Comparison of ENCODE assay signal across 1 cellular context in the genomic region with DNA sequence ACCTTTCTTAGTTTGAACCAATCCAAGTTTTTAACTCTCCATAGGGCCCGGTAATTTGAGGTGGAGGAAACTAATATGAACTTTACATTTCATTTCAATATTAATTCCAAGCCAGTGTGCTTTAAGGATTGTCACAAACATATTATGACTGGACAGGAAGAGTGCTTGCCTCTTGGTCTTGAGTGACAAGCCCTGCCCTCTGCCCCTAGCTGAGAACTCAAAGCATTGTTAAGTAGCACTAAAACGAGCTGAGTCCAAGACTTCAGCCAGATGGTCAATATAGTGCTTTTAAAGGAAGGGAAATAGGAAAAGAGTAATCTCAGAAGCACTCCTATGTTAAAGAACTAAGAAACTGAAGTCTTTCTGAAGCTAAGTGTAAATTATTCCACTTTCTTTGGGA.
TF ChIP-seq lines count a peak whose summit lies in the region.

No MANE protein-coding gene starts in this region.

TF ChIP-seq in K562, 482 proteins besides CTCF, POLR2A, EP300 and RAD21:
- no peak for TF ChIP-seq FOSL1 (tag; conservative IDR thresholded peaks at IDR 0.05)
- TF ChIP-seq, protein P1, sequence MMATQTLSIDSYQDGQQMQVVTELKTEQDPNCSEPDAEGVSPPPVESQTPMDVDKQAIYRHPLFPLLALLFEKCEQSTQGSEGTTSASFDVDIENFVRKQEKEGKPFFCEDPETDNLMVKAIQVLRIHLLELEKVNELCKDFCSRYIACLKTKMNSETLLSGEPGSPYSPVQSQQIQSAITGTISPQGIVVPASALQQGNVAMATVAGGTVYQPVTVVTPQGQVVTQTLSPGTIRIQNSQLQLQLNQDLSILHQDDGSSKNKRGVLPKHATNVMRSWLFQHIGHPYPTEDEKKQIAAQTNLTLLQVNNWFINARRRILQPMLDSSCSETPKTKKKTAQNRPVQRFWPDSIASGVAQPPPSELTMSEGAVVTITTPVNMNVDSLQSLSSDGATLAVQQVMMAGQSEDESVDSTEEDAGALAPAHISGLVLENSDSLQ (IDR thresholded peaks at IDR 0.05) = peak; percentile 74
